ENCODE assay signal across 1 cellular context in genomic region chr16:3611145-3611977, GRCh38.
TF ChIP-seq lines count a peak whose summit lies in the region.

A gene with protein sequence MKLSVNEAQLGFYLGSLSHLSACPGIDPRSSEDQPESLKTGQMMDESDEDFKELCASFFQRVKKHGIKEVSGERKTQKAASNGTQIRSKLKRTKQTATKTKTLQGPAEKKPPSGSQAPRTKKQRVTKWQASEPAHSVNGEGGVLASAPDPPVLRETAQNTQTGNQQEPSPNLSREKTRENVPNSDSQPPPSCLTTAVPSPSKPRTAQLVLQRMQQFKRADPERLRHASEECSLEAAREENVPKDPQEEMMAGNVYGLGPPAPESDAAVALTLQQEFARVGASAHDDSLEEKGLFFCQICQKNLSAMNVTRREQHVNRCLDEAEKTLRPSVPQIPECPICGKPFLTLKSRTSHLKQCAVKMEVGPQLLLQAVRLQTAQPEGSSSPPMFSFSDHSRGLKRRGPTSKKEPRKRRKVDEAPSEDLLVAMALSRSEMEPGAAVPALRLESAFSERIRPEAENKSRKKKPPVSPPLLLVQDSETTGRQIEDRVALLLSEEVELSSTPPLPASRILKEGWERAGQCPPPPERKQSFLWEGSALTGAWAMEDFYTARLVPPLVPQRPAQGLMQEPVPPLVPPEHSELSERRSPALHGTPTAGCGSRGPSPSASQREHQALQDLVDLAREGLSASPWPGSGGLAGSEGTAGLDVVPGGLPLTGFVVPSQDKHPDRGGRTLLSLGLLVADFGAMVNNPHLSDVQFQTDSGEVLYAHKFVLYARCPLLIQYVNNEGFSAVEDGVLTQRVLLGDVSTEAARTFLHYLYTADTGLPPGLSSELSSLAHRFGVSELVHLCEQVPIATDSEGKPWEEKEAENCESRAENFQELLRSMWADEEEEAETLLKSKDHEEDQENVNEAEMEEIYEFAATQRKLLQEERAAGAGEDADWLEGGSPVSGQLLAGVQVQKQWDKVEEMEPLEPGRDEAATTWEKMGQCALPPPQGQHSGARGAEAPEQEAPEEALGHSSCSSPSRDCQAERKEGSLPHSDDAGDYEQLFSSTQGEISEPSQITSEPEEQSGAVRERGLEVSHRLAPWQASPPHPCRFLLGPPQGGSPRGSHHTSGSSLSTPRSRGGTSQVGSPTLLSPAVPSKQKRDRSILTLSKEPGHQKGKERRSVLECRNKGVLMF (N-terminal part only) (minus strand): TSS chr16:3611606. CDS start chr16:3608964, 2,642 bp downstream.

TF ChIP-seq in HepG2, 621 proteins besides CTCF, POLR2A, EP300 and RAD21 (continued from another document and continues in another):
- TF ChIP-seq ZNF142 (CRISPR knock-in tag; IDR thresholded peaks at IDR 0.05) (peak; percentile 13; the same call in 1 of the 2 replicates), MYC (CRISPR knock-in tag; IDR thresholded peaks at IDR 0.05; ENCODE audit: borderline replicate concordance) (peak; percentile 15; the same call in 1 of the 2 replicates), SALL2 (CRISPR knock-in tag; IDR thresholded peaks at IDR 0.05) (no peak; the same call in 1 of the 2 replicates), ZBTB38 (CRISPR knock-in tag; IDR thresholded peaks at IDR 0.05) (no peak), MAFK (conservative IDR thresholded peaks at IDR 0.05 in 1 of 2, IDR thresholded peaks at IDR 0.05 in 1 of 2; ENCODE audit: low read length in 2 of 2) (no peak), RFX3 (CRISPR knock-in tag; IDR thresholded peaks at IDR 0.05) (no peak), ZNF207 (IDR thresholded peaks at IDR 0.05; ENCODE audit: borderline replicate concordance) (no peak), PHF8 (CRISPR knock-in tag; IDR thresholded peaks at IDR 0.05) (peak; percentile 83), ZFP82 (CRISPR knock-in tag; IDR thresholded peaks at IDR 0.05; ENCODE audit: borderline replicate concordance) (no peak), ZNF251 (CRISPR knock-in tag; IDR thresholded peaks at IDR 0.05) (no peak), TSC22D2 (CRISPR knock-in tag; IDR thresholded peaks at IDR 0.05; ENCODE audit: borderline replicate concordance) (no peak), BORCS8-MEF2B (CRISPR knock-in tag; IDR thresholded peaks at IDR 0.05) (no peak), RBM39 (IDR thresholded peaks at IDR 0.05; ENCODE audit: low read depth, low read length, poor library complexity, severe bottlenecking) (no peak), MTA1 (CRISPR knock-in tag; IDR thresholded peaks at IDR 0.05; ENCODE audit: borderline replicate concordance) (no peak), SETDB1 (CRISPR knock-in tag; IDR thresholded peaks at IDR 0.05; ENCODE audit: borderline replicate concordance) (no peak), PAWR (CRISPR knock-in tag; IDR thresholded peaks at IDR 0.05; ENCODE audit: borderline replicate concordance) (no peak), AHR (CRISPR knock-in tag; IDR thresholded peaks at IDR 0.05) (peak; percentile 31; the same call in 1 of the 2 replicates), SIX4 (CRISPR knock-in tag; IDR thresholded peaks at IDR 0.05) (no peak), TMF1 (CRISPR knock-in tag; IDR thresholded peaks at IDR 0.05; ENCODE audit: low read depth) (no peak), PHB2 (IDR thresholded peaks at IDR 0.05; ENCODE audit: partially characterized antibody) (no peak), FOSL2 (CRISPR knock-in tag; IDR thresholded peaks at IDR 0.05) (no peak), NFE2L2 (IDR thresholded peaks at IDR 0.05; ENCODE audit: low read length) (no peak), ATF2 (CRISPR knock-in tag; IDR thresholded peaks at IDR 0.05) (no peak; the same call in 1 of the 2 replicates), RARG (CRISPR knock-in tag; IDR thresholded peaks at IDR 0.05; ENCODE audit: low read depth) (no peak), SAP130 (CRISPR knock-in tag; IDR thresholded peaks at IDR 0.05; ENCODE audit: low read depth) (peak; percentile 75)
- TF ChIP-seq, protein P1, sequence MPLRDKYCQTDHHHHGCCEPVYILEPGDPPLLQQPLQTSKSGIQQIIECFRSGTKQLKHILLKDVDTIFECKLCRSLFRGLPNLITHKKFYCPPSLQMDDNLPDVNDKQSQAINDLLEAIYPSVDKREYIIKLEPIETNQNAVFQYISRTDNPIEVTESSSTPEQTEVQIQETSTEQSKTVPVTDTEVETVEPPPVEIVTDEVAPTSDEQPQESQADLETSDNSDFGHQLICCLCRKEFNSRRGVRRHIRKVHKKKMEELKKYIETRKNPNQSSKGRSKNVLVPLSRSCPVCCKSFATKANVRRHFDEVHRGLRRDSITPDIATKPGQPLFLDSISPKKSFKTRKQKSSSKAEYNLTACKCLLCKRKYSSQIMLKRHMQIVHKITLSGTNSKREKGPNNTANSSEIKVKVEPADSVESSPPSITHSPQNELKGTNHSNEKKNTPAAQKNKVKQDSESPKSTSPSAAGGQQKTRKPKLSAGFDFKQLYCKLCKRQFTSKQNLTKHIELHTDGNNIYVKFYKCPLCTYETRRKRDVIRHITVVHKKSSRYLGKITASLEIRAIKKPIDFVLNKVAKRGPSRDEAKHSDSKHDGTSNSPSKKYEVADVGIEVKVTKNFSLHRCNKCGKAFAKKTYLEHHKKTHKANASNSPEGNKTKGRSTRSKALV (CRISPR knock-in tag; IDR thresholded peaks at IDR 0.05), result no peak
- TF ChIP-seq, protein P2, sequence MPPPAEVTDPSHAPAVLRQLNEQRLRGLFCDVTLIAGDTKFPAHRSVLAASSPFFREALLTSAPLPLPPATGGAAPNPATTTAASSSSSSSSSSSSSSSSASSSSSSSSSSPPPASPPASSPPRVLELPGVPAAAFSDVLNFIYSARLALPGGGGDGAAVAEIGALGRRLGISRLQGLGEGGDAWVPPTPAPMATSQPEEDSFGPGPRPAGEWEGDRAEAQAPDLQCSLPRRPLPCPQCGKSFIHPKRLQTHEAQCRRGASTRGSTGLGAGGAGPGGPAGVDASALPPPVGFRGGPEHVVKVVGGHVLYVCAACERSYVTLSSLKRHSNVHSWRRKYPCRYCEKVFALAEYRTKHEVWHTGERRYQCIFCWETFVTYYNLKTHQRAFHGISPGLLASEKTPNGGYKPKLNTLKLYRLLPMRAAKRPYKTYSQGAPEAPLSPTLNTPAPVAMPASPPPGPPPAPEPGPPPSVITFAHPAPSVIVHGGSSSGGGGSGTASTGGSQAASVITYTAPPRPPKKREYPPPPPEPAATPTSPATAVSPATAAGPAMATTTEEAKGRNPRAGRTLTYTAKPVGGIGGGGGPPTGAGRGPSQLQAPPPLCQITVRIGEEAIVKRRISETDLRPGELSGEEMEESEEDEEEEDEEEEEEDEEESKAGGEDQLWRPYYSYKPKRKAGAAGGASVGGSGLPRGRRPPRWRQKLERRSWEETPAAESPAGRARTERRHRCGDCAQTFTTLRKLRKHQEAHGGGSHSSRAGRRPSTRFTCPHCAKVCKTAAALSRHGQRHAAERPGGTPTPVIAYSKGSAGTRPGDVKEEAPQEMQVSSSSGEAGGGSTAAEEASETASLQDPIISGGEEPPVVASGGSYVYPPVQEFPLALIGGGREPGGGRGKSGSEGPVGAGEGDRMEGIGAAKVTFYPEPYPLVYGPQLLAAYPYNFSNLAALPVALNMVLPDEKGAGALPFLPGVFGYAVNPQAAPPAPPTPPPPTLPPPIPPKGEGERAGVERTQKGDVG (CRISPR knock-in tag; IDR thresholded peaks at IDR 0.05; ENCODE audit: borderline replicate concordance), result no peak; the same call in 1 of the 2 replicates
- TF ChIP-seq, protein P3, sequence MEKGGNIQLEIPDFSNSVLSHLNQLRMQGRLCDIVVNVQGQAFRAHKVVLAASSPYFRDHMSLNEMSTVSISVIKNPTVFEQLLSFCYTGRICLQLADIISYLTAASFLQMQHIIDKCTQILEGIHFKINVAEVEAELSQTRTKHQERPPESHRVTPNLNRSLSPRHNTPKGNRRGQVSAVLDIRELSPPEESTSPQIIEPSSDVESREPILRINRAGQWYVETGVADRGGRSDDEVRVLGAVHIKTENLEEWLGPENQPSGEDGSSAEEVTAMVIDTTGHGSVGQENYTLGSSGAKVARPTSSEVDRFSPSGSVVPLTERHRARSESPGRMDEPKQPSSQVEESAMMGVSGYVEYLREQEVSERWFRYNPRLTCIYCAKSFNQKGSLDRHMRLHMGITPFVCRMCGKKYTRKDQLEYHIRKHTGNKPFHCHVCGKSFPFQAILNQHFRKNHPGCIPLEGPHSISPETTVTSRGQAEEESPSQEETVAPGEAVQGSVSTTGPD (CRISPR knock-in tag; IDR thresholded peaks at IDR 0.05), result no peak
- TF ChIP-seq, protein P4, sequence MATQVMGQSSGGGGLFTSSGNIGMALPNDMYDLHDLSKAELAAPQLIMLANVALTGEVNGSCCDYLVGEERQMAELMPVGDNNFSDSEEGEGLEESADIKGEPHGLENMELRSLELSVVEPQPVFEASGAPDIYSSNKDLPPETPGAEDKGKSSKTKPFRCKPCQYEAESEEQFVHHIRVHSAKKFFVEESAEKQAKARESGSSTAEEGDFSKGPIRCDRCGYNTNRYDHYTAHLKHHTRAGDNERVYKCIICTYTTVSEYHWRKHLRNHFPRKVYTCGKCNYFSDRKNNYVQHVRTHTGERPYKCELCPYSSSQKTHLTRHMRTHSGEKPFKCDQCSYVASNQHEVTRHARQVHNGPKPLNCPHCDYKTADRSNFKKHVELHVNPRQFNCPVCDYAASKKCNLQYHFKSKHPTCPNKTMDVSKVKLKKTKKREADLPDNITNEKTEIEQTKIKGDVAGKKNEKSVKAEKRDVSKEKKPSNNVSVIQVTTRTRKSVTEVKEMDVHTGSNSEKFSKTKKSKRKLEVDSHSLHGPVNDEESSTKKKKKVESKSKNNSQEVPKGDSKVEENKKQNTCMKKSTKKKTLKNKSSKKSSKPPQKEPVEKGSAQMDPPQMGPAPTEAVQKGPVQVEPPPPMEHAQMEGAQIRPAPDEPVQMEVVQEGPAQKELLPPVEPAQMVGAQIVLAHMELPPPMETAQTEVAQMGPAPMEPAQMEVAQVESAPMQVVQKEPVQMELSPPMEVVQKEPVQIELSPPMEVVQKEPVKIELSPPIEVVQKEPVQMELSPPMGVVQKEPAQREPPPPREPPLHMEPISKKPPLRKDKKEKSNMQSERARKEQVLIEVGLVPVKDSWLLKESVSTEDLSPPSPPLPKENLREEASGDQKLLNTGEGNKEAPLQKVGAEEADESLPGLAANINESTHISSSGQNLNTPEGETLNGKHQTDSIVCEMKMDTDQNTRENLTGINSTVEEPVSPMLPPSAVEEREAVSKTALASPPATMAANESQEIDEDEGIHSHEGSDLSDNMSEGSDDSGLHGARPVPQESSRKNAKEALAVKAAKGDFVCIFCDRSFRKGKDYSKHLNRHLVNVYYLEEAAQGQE (IDR thresholded peaks at IDR 0.05; ENCODE audit: borderline replicate concordance in 1 of 2, low read depth in 1 of 2, low read length in 2 of 2), result no peak
- TF ChIP-seq, protein P5, sequence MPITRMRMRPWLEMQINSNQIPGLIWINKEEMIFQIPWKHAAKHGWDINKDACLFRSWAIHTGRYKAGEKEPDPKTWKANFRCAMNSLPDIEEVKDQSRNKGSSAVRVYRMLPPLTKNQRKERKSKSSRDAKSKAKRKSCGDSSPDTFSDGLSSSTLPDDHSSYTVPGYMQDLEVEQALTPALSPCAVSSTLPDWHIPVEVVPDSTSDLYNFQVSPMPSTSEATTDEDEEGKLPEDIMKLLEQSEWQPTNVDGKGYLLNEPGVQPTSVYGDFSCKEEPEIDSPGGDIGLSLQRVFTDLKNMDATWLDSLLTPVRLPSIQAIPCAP (CRISPR knock-in tag; IDR thresholded peaks at IDR 0.05; ENCODE audit: low read depth), result no peak
